In the genomic region with DNA sequence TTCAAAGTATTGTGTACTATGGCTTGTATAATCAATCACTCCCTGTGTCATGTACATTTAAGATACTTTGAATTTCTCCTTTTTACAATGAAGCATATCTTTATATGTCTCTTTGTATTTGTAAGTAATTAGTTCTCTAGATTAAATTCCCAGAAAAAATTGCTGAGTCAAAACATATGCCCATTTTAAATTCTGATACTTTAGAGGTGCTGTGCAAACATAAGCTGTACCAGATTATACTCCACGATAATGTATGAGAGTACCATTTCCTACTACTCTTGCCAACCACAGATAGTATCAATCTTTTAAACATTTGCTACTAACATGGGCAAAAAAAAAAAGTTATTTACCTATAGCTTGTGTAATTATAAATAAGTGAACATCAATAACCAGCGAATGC, we compare ENCODE assay signal across 22 cellular contexts.
"Had no signal": no experiment of that assay in that cellular context is flagged by ENCODE, and none has a peak within 500 bp of the region (broad histone marks: within the 10 kb centered on the region; RNA-seq: fewer than 3 reads in every experiment).

No MANE protein-coding gene starts in this region.

- H3K27ac ChIP-seq: left lung, neural progenitor cell, prostate gland, right atrium auricular region, sigmoid colon, stomach, thyroid gland, vagina had no signal

- H2AFZ ChIP-seq: neural progenitor cell had no signal

- FAIRE-seq: frontal cortex had no signal

- H3K4me1 ChIP-seq: left lung, neural progenitor cell, prostate gland, right atrium auricular region, sigmoid colon, stomach, thyroid gland, vagina had no signal

- H3K27me3 ChIP-seq: left lung, neural progenitor cell, right atrium auricular region, sigmoid colon, stomach, thyroid gland, vagina had no signal

- H3K4me3 ChIP-seq: left lung, neural progenitor cell, prostate gland, right atrium auricular region, sigmoid colon, stomach, thyroid gland, vagina had no signal

- H3K36me3 ChIP-seq: neural progenitor cell, prostate gland, vagina had no signal

- H3K9ac ChIP-seq: neural progenitor cell had no signal

- ATAC-seq: effector memory CD8-positive, alpha-beta T cell; left cardiac atrium; left lung; naive thymus-derived CD4-positive, alpha-beta T cell; stimulated activated effector memory CD8-positive, alpha-beta T cell treated with anti-CD3 and anti-CD28 coated beads, Interleukin-12 subunit alpha, Interleukin-12 subunit beta, amount 100 ng/mL, for 72 hours had no signal

- H3K4me2 ChIP-seq: neural progenitor cell had no signal

- H3K9me3 ChIP-seq: left lung, prostate gland, right atrium auricular region, sigmoid colon, stomach, thyroid gland, vagina had no signal

- DNase-seq: cortex of kidney; effector memory CD8-positive, alpha-beta T cell; head of caudate nucleus; left cardiac atrium; left lung; mesenchymal stem cell; midbrain; naive thymus-derived CD4-positive, alpha-beta T cell; nucleus accumbens; sigmoid colon; stimulated activated CD4-positive, alpha-beta T cell treated with anti-CD3 and anti-CD28 coated beads, Interleukin-2, amount 100 ng/mL, for 24 hours; stimulated activated CD4-positive, alpha-beta T cell treated with anti-CD3 and anti-CD28 coated beads, Interleukin-4, amount 100 ng/mL, for 24 hours; stimulated activated naive CD4-positive, alpha-beta T cell treated with Interleukin-2 at 50 U/mL for 16 hours; stomach; thyroid gland; trophoblast cell had no signal
